ENCODE assay signal across 28 cellular contexts in genomic region chrX:151912780-151913179, GRCh38. TPM values are rescaled to one million over a fixed set of nuclear protein-coding genes. Genes with fewer than 3 reads are reported as not detected.
"Had no signal": no experiment of that assay in that cellular context is flagged by ENCODE, and none has a peak within 500 bp of the region (broad histone marks: within the 10 kb centered on the region; RNA-seq: fewer than 3 reads in every experiment).

A gene with protein sequence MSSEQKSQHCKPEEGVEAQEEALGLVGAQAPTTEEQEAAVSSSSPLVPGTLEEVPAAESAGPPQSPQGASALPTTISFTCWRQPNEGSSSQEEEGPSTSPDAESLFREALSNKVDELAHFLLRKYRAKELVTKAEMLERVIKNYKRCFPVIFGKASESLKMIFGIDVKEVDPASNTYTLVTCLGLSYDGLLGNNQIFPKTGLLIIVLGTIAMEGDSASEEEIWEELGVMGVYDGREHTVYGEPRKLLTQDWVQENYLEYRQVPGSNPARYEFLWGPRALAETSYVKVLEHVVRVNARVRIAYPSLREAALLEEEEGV (plus strand): TSS chrX:151912889. CDS start chrX:151923665, 10,776 bp downstream.

- H3K4me3 ChIP-seq: colonic mucosa, esophagus muscularis mucosa, heart right ventricle, left lung, neural progenitor cell, right lobe of liver, suprapubic skin, thyroid gland had no signal

- H3K27me3 ChIP-seq: colonic mucosa, esophagus muscularis mucosa, foreskin keratinocyte, heart right ventricle, left lung, neural progenitor cell, right lobe of liver, suprapubic skin, thyroid gland had no signal

- H3K4me2 ChIP-seq: neural progenitor cell had no signal

- H3K36me3 ChIP-seq: colonic mucosa, esophagus muscularis mucosa, heart right ventricle, left lung, neural progenitor cell, right lobe of liver, suprapubic skin, thyroid gland had no signal

- H3K9ac ChIP-seq: neural progenitor cell, parathyroid adenoma had no signal

- H2AFZ ChIP-seq: neural progenitor cell, parathyroid adenoma had no signal

- DNase-seq: colonic mucosa; dermis blood vessel endothelial cell; effector memory CD4-positive, alpha-beta T cell; foreskin keratinocyte; glutamatergic neuron; heart right ventricle; hippocampal formation; left cardiac atrium; left lung; mesenchymal stem cell; midbrain; naive thymus-derived CD4-positive, alpha-beta T cell; right lobe of liver; small intestine; stimulated activated CD4-positive, alpha-beta T cell treated with anti-CD3 and anti-CD28 coated beads, Interleukin-12 subunit alpha, Interleukin-12 subunit beta, amount 100 ng/mL, for 4 hours; stimulated activated CD4-positive, alpha-beta T cell treated with anti-CD3 and anti-CD28 coated beads, Interleukin-1b, Interleukin-23, amount 100 ng/mL, for 48 hours; stimulated activated CD4-positive, alpha-beta T cell treated with anti-CD3 and anti-CD28 coated beads, Interleukin-4, amount 100 ng/mL, for 1 hour; stimulated activated CD8-positive, alpha-beta memory T cell treated with anti-CD3 and anti-CD28 coated beads, Interleukin-4, amount 100 ng/mL, for 48 hours; stimulated activated naive CD4-positive, alpha-beta T cell; stimulated activated naive CD8-positive, alpha-beta T cell treated with anti-CD3 and anti-CD28 coated beads, Interleukin-15, amount 100 ng/mL, for 72 hours; thyroid gland had no signal

- H3K4me1 ChIP-seq: colonic mucosa, esophagus muscularis mucosa, foreskin keratinocyte, heart right ventricle, left lung, neural progenitor cell, parathyroid adenoma, right lobe of liver, suprapubic skin, thyroid gland had no signal

- H3K9me3 ChIP-seq: colonic mucosa, esophagus muscularis mucosa, heart right ventricle, left lung, right lobe of liver, suprapubic skin, thyroid gland had no signal

- H3K27ac ChIP-seq: colonic mucosa, esophagus muscularis mucosa, foreskin keratinocyte, heart right ventricle, left lung, neural progenitor cell, parathyroid adenoma, right lobe of liver, suprapubic skin, thyroid gland had no signal

- H3K79me2 ChIP-seq: parathyroid adenoma had no signal

RNA-seq across cellular contexts. Expression of the gene that starts here (rescaled TPM):
- polyA plus RNA-seq: endothelial cell of umbilical vein; fibroblast of lung; foreskin keratinocyte; heart right ventricle; naive thymus-derived CD4-positive, alpha-beta T cell; small intestine; urinary bladder had no signal
